ENCODE assay signal across 22 cellular contexts in the genomic region with DNA sequence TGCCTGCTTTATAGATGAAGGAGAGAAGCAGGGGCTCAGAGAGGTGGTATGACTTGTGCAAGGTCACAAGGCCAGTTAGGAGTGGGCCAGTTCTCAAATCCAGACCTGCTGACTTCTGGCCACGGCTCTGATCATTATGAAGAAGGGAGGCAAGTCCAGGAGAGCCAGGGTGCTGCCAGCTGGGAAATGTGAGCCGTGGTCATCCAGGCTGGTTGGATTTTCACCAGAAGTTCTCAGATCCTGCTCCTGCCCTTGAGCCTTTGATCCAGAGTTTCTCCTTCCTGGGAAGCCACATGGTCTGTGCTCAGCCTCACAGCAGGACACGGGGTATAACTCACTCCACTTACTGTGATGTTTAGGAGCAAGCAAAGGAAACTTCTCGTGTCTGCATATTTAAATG.
DNase-seq lines count a peak whose midpoint lies in the region; ATAC-seq, FAIRE-seq and TF ChIP-seq lines count a peak whose summit lies in the region.
"Had no signal": no experiment of that assay in that cellular context is flagged by ENCODE, and none has a peak within 500 bp of the region (broad histone marks: within the 10 kb centered on the region; RNA-seq: fewer than 3 reads in every experiment).

No MANE protein-coding gene starts in this region.

- intact Hi-C loops in kidney (cut with DNase I): no loop called here

- no peak for ATAC-seq in HG03439 (IDR thresholded peaks at IDR 0.05; ENCODE audit: unreplicated experiment)

- H3K4me3 ChIP-seq in kidney (ENCODE audit: low read length in 2 of 2) (no peak overlapping the region), osteoblast (ENCODE audit: insufficient read depth, low read length) (no peak overlapping the region), stomach smooth muscle (ENCODE audit: low read length in 2 of 2) (no peak overlapping the region)
- H3K4me3 ChIP-seq: GM23248, HAP-1 had no signal

- peak overlapping the region in 3 of 5 experiments; percentile 4 to 71 (median 37) for H3K27ac Mint-ChIP-seq in brain
- H3K27ac Mint-ChIP-seq: CD4-positive, CD25-positive, alpha-beta regulatory T cell; CD8-positive, alpha-beta memory T cell had no signal

- H3K36me3 ChIP-seq in kidney (ENCODE audit: control insufficient read depth in 1 of 2, insufficient read depth in 2 of 2, low read length in 2 of 2) (no peaks in the 10 kb centered on the region), osteoblast (ENCODE audit: insufficient read depth, low read length) (no peaks in the 10 kb centered on the region), stomach smooth muscle (ENCODE audit: control insufficient read depth in 2 of 2, insufficient read depth in 2 of 2, low read length in 2 of 2) (no peaks in the 10 kb centered on the region)
- H3K36me3 ChIP-seq: BE2C, HAP-1 had no signal

- FAIRE-seq in kidney (lab: Jason Lieb, UNC): no peak
- FAIRE-seq: A204.1, G401.6, GM18507 had no signal

- in situ Hi-C loops in GM13977 (cut with MboI; ENCODE audit: low pct_unique_long_range_greater_than_20kb, low sequenced_read_pairs, unreplicated experiment): no loop called here

- no peak overlapping the region for H3K4me3 Mint-ChIP-seq in brain
- H3K4me3 Mint-ChIP-seq: CD4-positive, CD25-positive, alpha-beta regulatory T cell; CD8-positive, alpha-beta memory T cell; IgD-negative memory B cell had no signal

- H3K27me3 ChIP-seq in osteoblast (ENCODE audit: insufficient read depth, low read length): no peaks in the 10 kb centered on the region
- H3K27me3 ChIP-seq in stomach smooth muscle (ENCODE audit: control insufficient read depth in 1 of 2, insufficient read depth in 2 of 2, low read length in 2 of 2): no peaks in the 10 kb centered on the region
- H3K27me3 ChIP-seq: BE2C had no signal

- H3K36me3 Mint-ChIP-seq in brain: no peaks in the 10 kb centered on the region
- H3K36me3 Mint-ChIP-seq: CD4-positive, CD25-positive, alpha-beta regulatory T cell; CD8-positive, alpha-beta memory T cell; IgD-negative memory B cell had no signal

- peaks cover 2% of the 10 kb centered on the region for H3K27me3 Mint-ChIP-seq in brain
- H3K27me3 Mint-ChIP-seq: CD4-positive, CD25-positive, alpha-beta regulatory T cell; IgD-negative memory B cell had no signal

- H3K9me3 Mint-ChIP-seq in brain: peaks cover 0 to 6% (median 4%) of the 10 kb centered on the region in 5 experiments

- no peaks in the 10 kb centered on the region for H3K79me2 ChIP-seq in osteoblast (ENCODE audit: insufficient read depth, low read length)

- H3K4me1 ChIP-seq in kidney (ENCODE audit: control insufficient read depth in 1 of 2, insufficient read depth in 1 of 2, low read depth in 1 of 2, low read length in 2 of 2): no peaks in the 10 kb centered on the region
- H3K4me1 ChIP-seq in osteoblast (ENCODE audit: insufficient read depth, low read length): no peaks in the 10 kb centered on the region
- H3K4me1 ChIP-seq in stomach smooth muscle (ENCODE audit: control insufficient read depth, insufficient read depth, low read length): peaks cover 48% of the 10 kb centered on the region
- H3K4me1 ChIP-seq: HAP-1 had no signal

- peaks cover 78% of the 10 kb centered on the region for H3K4me1 Mint-ChIP-seq in brain
- H3K4me1 Mint-ChIP-seq: CD4-positive, CD25-positive, alpha-beta regulatory T cell; CD8-positive, alpha-beta memory T cell had no signal

- H3K9me3 ChIP-seq in kidney (ENCODE audit: control insufficient read depth in 1 of 2, low read length in 2 of 2) (peaks cover 3 to 9% of the 10 kb centered on the region in 2 donors), osteoblast (ENCODE audit: low read depth, low read length) (no peaks in the 10 kb centered on the region), stomach smooth muscle (ENCODE audit: control insufficient read depth in 2 of 2, low read length in 2 of 2) (peaks cover 0 to 5% of the 10 kb centered on the region in 2 donors)

- TF ChIP-seq CTCF in brain (conservative IDR thresholded peaks at IDR 0.05) (no peak), kidney (IDR thresholded peaks at IDR 0.05; ENCODE audit: borderline replicate concordance, extremely low read depth, insufficient read depth) (no peak), osteoblast (IDR thresholded peaks at IDR 0.05; ENCODE audit: extremely low read depth, low read depth, low read length) (no peak), GM13977 (IDR thresholded peaks at IDR 0.05; ENCODE audit: extremely low read depth, insufficient read depth, missing control alignments) (no peak)

- no peak overlapping the region for H2AFZ ChIP-seq in osteoblast (ENCODE audit: low read length)
- H2AFZ ChIP-seq: GM23248 had no signal

- H3K27ac ChIP-seq in kidney (ENCODE audit: low read depth in 2 of 2, low read length in 2 of 2): no peak overlapping the region
- no peak overlapping the region for H3K27ac ChIP-seq in osteoblast (ENCODE audit: low read depth, low read length)
- H3K27ac ChIP-seq in stomach smooth muscle (ENCODE audit: low read length): peak overlapping the region; percentile 18
- H3K27ac ChIP-seq: GM23248, HL-60 had no signal

- no peak overlapping the region for H3K4me2 ChIP-seq in osteoblast (ENCODE audit: insufficient read depth, low read length)

- H3K9ac ChIP-seq in kidney (ENCODE audit: low read length in 2 of 2) (no peak overlapping the region), stomach smooth muscle (ENCODE audit: low read length in 2 of 2) (no peak overlapping the region)
- H3K9ac ChIP-seq: GM23248 had no signal

- peak; percentile 33 for DNase-seq in kidney
- DNase-seq in osteoblast (ENCODE audit: insufficient read length, low spot score, missing footprints): peak; percentile 3
- no peak for DNase-seq in GM13977 (ENCODE audit: low spot score)
- DNase-seq in SHP77 (lab: John Stamatoyannopoulos, UW): no peak
- no peak for DNase-seq in DMS53 treated with DMSO at 0.1 percent for 48 hours (lab: John Stamatoyannopoulos, UW; ENCODE audit: unreplicated experiment)
- DNase-seq: ACHN; BE2C; C1 segment of cervical spinal cord; CD8-positive, alpha-beta memory T cell; COR-L47; DMS 273 treated with DMSO at 0.1 percent for 48 hours; GM23248 had no signal

- H4K20me1 ChIP-seq in osteoblast (ENCODE audit: insufficient read depth, low read length): no peaks in the 10 kb centered on the region

Comparison
In these comparisons a context has a peak if more than half of its experiments do, and no peak if none do; other contexts are left out.
1. DNase-seq: peak in kidney (single experiment) and osteoblast (single experiment); none in GM13977 (single experiment), SHP77 (0 of 2) and DMS53 treated with DMSO at 0.1 percent for 48 hours (single experiment).